In the genomic region with DNA sequence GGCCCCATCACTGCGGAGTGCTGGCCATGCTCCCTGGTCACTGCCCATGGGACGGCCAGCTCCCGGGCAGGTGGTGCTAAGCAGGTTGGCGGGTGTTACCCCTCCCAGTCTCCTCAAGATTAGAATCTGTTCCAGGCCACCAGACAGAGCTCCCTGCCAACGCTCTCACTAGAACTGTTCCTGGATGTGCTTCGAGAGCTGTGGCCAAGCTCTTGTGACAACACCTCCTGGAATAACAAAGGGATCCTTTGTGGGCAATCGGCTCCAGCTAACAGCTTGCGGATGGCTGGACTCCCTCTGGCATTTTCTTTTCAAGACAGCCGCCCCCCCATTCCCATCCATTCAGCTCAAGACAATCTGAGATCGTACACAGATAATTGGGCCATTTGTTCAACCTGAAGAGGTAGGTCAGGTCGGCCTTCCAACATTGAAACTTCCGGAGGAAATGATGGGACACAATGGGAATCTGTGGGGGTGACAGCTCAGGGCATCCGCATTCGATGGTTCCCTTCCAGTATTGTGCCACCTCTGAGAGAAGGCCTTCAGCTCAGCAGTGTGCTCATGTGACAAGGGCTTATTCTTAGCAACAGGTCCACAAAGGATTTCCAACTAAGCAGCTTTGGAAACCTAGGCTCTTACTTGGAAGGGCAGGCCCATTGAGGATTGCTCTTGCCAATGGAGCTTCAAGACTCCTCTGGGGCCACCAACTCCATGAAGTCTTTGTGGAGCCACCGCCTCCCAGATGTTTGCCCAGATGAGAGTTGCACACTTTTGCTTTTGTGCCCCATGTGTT, we compare ENCODE assay signal across 17 cellular contexts. TPM values are rescaled to one million over a fixed set of nuclear protein-coding genes. Genes with fewer than 3 reads are reported as not detected.
A peak's percentile ranks its signal among the peaks of the same experiment; 100 is the strongest.
DNase-seq lines count a peak whose midpoint lies in the region; TF ChIP-seq lines count a peak whose summit lies in the region.
"Had no signal": no experiment of that assay in that cellular context is flagged by ENCODE, and none has a peak within 500 bp of the region (broad histone marks: within the 10 kb centered on the region; RNA-seq: fewer than 3 reads in every experiment).

No MANE protein-coding gene starts in this region.

- H3K9me3 ChIP-seq in prostate gland = no peaks in the 10 kb centered on the region

- 43% methylated on average over 14 of the region's 15 CpGs for WGBS in prostate gland

- no peaks in the 10 kb centered on the region for H3K27me3 ChIP-seq in prostate gland (replicated peaks; ENCODE audit: insufficient read depth)

- no peak for TF ChIP-seq POLR2A in prostate gland (IDR thresholded peaks at IDR 0.05)

- no peaks in the 10 kb centered on the region for H3K4me1 ChIP-seq in prostate gland (replicated peaks)

- DNase-seq in ELF-1 (ENCODE audit: low read depth, low spot score) (peak; percentile 74), NCI-H2196 treated with DMSO at 0.1 percent for 48 hours (lab: John Stamatoyannopoulos, UW; ENCODE audit: unreplicated experiment) (peak; percentile 47), globus pallidus (ENCODE audit: low spot score) (peak; percentile 71), prostate gland (ENCODE audit: low spot score) (peak; percentile 84), NCI-H1048 (lab: John Stamatoyannopoulos, UW) (no peak), CD1c-positive myeloid dendritic cell (ENCODE audit: extremely low spot score) (no peak), NCI-H2227 treated with DMSO at 0.1 percent for 48 hours (lab: John Stamatoyannopoulos, UW) (no peak)
- DNase-seq: activated CD4-positive, alpha-beta T cell treated with anti-CD3 and anti-CD28 coated beads, Interleukin-2, amount 10 ng/mL, durations not matched to agents 7 days and 5 days; activated CD8-positive, alpha-beta memory T cell treated with anti-CD3 and anti-CD28 coated beads, Interleukin-2, amount 50 U/mL, for 48 hours; amniotic stem cell; CD8-positive, alpha-beta memory T cell; effector memory CD8-positive, alpha-beta T cell; NCI-H1436; NCI-H446 treated with DMSO at 0.1 percent for 48 hours; stimulated activated CD4-positive, alpha-beta T cell treated with anti-CD3 and anti-CD28 coated beads, Interleukin-12 subunit alpha, Interleukin-12 subunit beta, amount 100 ng/mL, for 4 hours; stimulated activated CD8-positive, alpha-beta memory T cell treated with anti-CD3 and anti-CD28 coated beads, Interleukin-4, amount 100 ng/mL, for 48 hours had no signal

- no peaks in the 10 kb centered on the region for H3K36me3 ChIP-seq in prostate gland

- H3K4me3 ChIP-seq in prostate gland = no peak overlapping the region

- no peak for TF ChIP-seq CTCF in prostate gland (IDR thresholded peaks at IDR 0.05)

- H3K27ac ChIP-seq in prostate gland = peak overlapping the region in 1 of 2 donors; percentile 29

- intact Hi-C loops in prostate gland (cut with DNase I) = no loop called here

RNA-seq across cellular contexts. Expression of gene EPHB3, which starts 11.6 kb away (rescaled TPM):
- 10 to 100 TPM; 11.9 to 25.2 TPM for total RNA-seq in prostate gland
- total RNA-seq: natural killer cell treated with Interleukin-12 subunit alpha and Interleukin-12 subunit beta and Interleukin-15 and Interleukin-18, amount 100 ng/mL, for 72 hours had no signal

Comparison
In these comparisons a context has a peak if more than half of its experiments do, and no peak if none do; other contexts are left out.
1. DNase-seq: peak in ELF-1 (single experiment), NCI-H2196 treated with DMSO at 0.1 percent for 48 hours (single experiment), globus pallidus (single experiment) and prostate gland (single experiment); none in NCI-H1048 (single experiment), CD1c-positive myeloid dendritic cell (single experiment) and NCI-H2227 treated with DMSO at 0.1 percent for 48 hours (single experiment).